In the genomic region with DNA sequence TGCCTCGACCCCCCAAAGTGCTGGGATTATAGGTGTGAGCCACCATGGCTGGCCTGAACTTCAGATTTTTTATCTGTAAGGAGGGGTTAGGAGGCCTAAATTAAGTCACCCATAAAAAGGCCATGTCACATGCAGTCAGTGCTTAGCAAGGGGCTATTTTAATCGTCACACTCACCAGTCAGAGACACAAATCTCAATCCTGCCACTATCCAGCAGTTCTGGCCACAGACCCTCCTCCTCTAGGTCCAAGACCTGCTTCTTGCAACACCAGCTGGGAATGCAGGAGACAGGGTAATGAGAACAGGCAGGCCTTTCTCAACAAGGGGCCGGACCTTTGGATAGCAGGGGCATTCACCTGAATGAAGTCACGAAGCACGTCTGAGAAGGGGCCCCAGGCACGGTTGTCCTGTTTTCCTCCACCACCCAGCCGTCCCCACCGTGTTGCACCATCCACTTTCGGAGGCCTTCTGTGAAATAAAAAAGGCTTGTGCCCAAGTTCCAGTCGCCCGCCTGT, we compare ENCODE assay signal across 1 cellular context.
TF ChIP-seq lines count a peak whose summit lies in the region.

No MANE protein-coding gene starts in this region.

TF ChIP-seq in HepG2, 621 proteins besides CTCF, POLR2A, EP300 and RAD21 (continued from another document and continues in another):
- TF ChIP-seq, protein P1, sequence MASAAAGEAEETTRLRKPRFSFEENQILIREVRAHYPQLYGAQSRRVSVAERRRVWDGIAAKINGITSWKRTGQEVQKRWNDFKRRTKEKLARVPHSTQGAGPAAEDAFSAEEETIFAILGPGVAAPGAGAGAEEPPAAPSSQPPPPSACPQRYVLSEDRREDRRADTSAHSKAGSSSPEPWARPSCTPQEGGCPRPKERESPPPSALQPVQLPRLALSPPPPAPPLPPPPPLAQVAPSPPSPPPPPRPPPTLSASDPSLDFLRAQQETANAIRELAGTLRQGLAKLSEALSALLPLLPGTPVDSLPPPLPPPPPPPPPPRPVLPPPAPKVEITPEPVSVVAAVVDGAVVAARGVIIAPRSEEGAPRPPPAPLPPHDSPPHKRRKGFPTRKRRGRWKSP (CRISPR knock-in tag; IDR thresholded peaks at IDR 0.05) = no peak
- TF ChIP-seq KDM6A (CRISPR knock-in tag; IDR thresholded peaks at IDR 0.05; ENCODE audit: low read depth) (no peak), KLF6 (CRISPR knock-in tag; IDR thresholded peaks at IDR 0.05) (0 out of 2 replicates have a peak, but pooled peaks have one; percentile 30), JUND (CRISPR knock-in tag; IDR thresholded peaks at IDR 0.05) (no peak), TEAD2 (CRISPR knock-in tag; IDR thresholded peaks at IDR 0.05) (no peak), ZNF24 (IDR thresholded peaks at IDR 0.05) (no peak), ZZZ3 (CRISPR knock-in tag; IDR thresholded peaks at IDR 0.05; ENCODE audit: borderline replicate concordance) (no peak), SKI (IDR thresholded peaks at IDR 0.05; ENCODE audit: partially characterized antibody) (peak; percentile 15), JDP2 (CRISPR knock-in tag; IDR thresholded peaks at IDR 0.05; ENCODE audit: borderline replicate concordance) (no peak), SNAPC2 (CRISPR knock-in tag; IDR thresholded peaks at IDR 0.05) (no peak), ZFAT (CRISPR knock-in tag; conservative IDR thresholded peaks at IDR 0.05) (no peak), ZNF761 (CRISPR knock-in tag; conservative IDR thresholded peaks at IDR 0.05) (0 out of 2 replicates have a peak, but pooled peaks have one; percentile 65), ATRX (CRISPR knock-in tag; IDR thresholded peaks at IDR 0.05; ENCODE audit: borderline replicate concordance) (no peak), ZSCAN22 (CRISPR knock-in tag; IDR thresholded peaks at IDR 0.05) (no peak), ZMYM4 (CRISPR knock-in tag; IDR thresholded peaks at IDR 0.05) (no peak), ZSCAN29 (CRISPR knock-in tag; conservative IDR thresholded peaks at IDR 0.05) (no peak), ZFP82 (CRISPR knock-in tag; IDR thresholded peaks at IDR 0.05; ENCODE audit: borderline replicate concordance) (no peak), RAD51 (IDR thresholded peaks at IDR 0.05; ENCODE audit: borderline replicate concordance) (no peak), MTA1 (CRISPR knock-in tag; IDR thresholded peaks at IDR 0.05; ENCODE audit: borderline replicate concordance) (no peak), SRSF4 (IDR thresholded peaks at IDR 0.05; ENCODE audit: low read depth, low read length, poor library complexity, severe bottlenecking) (no peak), HOXA9 (CRISPR knock-in tag; IDR thresholded peaks at IDR 0.05; ENCODE audit: borderline replicate concordance) (no peak), SP2 (CRISPR knock-in tag; IDR thresholded peaks at IDR 0.05) (no peak), GATAD1 (CRISPR knock-in tag; IDR thresholded peaks at IDR 0.05) (no peak), ZNF549 (CRISPR knock-in tag; IDR thresholded peaks at IDR 0.05) (no peak), NFKB2 (CRISPR knock-in tag; IDR thresholded peaks at IDR 0.05; ENCODE audit: borderline replicate concordance) (no peak; the same call in 1 of the 2 replicates), CEBPG (CRISPR knock-in tag; IDR thresholded peaks at IDR 0.05) (peak; percentile 77), HOXA7 (CRISPR knock-in tag; IDR thresholded peaks at IDR 0.05) (no peak), ZBTB20 (CRISPR knock-in tag; IDR thresholded peaks at IDR 0.05; ENCODE audit: borderline replicate concordance, low read depth) (no peak), CENPX (CRISPR knock-in tag; IDR thresholded peaks at IDR 0.05) (no peak), DMAP1 (CRISPR knock-in tag; IDR thresholded peaks at IDR 0.05) (no peak), NAIF1 (CRISPR knock-in tag; IDR thresholded peaks at IDR 0.05; ENCODE audit: borderline replicate concordance) (no peak), ZNF530 (CRISPR knock-in tag; IDR thresholded peaks at IDR 0.05; ENCODE audit: low read depth) (no peak), GLI4 (CRISPR knock-in tag; IDR thresholded peaks at IDR 0.05; ENCODE audit: borderline replicate concordance) (no peak), ZNF775 (CRISPR knock-in tag; IDR thresholded peaks at IDR 0.05; ENCODE audit: borderline replicate concordance) (0 out of 2 replicates have a peak, but pooled peaks have one; percentile 49), ZNF605 (CRISPR knock-in tag; IDR thresholded peaks at IDR 0.05) (0 out of 2 replicates have a peak, but pooled peaks have one; percentile 11), AGO2 (optimal IDR thresholded peaks at IDR 0.05; ENCODE audit: low read depth, low read length) (no peak)
- TF ChIP-seq, protein P2, sequence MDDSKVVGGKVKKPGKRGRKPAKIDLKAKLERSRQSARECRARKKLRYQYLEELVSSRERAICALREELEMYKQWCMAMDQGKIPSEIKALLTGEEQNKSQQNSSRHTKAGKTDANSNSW (CRISPR knock-in tag; IDR thresholded peaks at IDR 0.05; ENCODE audit: borderline replicate concordance) = no peak
- TF ChIP-seq, protein P3, sequence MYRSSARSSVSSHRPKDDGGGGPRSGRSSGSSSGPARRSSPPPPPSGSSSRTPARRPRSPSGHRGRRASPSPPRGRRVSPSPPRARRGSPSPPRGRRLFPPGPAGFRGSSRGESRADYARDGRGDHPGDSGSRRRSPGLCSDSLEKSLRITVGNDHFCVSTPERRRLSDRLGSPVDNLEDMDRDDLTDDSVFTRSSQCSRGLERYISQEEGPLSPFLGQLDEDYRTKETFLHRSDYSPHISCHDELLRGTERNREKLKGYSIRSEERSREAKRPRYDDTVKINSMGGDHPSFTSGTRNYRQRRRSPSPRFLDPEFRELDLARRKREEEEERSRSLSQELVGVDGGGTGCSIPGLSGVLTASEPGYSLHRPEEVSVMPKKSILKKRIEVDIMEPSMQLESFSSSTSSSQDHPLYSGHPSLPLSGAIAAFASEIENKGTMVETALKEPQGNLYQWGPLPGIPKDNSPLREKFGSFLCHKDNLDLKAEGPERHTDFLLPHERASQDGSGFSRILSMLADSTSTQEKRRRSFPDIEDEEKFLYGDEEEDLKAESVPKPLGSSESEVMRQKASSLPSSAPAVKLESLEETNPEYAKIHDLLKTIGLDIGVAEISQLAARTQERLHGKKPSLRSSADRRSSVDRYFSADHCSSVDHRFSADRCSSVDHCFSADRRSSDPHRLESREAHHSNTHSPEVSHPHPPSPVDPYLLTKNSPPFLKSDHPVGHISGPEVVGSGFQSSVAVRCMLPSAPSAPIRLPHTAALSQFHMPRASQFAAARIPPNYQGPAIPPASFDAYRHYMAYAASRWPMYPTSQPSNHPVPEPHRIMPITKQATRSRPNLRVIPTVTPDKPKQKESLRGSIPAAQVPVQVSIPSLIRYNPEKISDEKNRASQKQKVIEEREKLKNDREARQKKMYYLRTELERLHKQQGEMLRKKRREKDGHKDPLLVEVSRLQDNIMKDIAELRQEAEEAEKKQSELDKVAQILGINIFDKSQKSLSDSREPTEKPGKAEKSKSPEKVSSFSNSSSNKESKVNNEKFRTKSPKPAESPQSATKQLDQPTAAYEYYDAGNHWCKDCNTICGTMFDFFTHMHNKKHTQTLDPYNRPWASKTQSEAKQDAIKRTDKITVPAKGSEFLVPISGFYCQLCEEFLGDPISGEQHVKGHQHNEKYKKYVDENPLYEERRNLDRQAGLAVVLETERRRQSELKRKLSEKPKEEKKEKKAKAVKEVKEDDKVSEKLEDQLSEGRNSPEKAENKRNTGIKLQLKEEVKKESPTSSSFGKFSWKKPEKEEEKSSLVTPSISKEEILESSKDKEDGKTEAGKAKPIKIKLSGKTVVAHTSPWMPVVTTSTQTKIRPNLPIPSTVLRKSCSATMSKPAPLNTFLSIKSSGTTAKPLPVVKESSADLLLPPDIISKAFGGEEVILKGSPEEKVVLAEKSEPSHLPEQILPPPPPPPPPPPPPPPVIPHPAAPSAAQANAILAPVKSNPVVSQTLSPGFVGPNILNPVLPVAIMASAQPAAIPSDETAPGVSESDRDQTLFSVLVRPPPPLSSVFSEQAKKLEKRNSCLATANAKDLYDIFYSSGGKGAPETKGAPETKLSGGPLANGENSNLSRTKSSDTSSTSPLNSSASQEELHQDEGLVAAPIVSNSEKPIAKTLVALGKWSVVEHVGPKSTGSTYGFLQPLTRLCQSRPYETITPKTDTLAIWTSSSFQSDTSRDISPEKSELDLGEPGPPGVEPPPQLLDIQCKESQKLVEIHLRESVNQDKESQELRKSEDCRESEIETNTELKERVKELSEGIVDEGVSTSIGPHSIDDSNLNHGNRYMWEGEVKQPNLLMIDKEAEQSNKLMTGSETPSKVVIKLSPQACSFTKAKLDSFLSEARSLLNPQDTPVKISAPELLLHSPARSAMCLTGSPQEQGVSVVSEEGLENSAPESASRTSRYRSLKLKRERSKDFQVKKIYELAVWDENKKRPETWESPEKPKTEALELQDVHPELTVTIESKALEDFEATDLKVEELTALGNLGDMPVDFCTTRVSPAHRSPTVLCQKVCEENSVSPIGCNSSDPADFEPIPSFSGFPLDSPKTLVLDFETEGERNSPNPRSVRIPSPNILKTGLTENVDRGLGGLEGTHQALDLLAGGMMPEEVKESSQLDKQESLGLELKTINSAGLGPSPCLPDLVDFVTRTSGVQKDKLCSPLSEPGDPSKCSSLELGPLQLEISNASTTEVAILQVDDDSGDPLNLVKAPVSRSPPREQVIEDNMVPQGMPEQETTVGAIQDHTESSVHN (CRISPR knock-in tag; IDR thresholded peaks at IDR 0.05) = no peak
- TF ChIP-seq, protein P4, sequence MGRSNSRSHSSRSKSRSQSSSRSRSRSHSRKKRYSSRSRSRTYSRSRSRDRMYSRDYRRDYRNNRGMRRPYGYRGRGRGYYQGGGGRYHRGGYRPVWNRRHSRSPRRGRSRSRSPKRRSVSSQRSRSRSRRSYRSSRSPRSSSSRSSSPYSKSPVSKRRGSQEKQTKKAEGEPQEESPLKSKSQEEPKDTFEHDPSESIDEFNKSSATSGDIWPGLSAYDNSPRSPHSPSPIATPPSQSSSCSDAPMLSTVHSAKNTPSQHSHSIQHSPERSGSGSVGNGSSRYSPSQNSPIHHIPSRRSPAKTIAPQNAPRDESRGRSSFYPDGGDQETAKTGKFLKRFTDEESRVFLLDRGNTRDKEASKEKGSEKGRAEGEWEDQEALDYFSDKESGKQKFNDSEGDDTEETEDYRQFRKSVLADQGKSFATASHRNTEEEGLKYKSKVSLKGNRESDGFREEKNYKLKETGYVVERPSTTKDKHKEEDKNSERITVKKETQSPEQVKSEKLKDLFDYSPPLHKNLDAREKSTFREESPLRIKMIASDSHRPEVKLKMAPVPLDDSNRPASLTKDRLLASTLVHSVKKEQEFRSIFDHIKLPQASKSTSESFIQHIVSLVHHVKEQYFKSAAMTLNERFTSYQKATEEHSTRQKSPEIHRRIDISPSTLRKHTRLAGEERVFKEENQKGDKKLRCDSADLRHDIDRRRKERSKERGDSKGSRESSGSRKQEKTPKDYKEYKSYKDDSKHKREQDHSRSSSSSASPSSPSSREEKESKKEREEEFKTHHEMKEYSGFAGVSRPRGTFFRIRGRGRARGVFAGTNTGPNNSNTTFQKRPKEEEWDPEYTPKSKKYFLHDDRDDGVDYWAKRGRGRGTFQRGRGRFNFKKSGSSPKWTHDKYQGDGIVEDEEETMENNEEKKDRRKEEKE (IDR thresholded peaks at IDR 0.05) = no peak
- TF ChIP-seq, protein P5, sequence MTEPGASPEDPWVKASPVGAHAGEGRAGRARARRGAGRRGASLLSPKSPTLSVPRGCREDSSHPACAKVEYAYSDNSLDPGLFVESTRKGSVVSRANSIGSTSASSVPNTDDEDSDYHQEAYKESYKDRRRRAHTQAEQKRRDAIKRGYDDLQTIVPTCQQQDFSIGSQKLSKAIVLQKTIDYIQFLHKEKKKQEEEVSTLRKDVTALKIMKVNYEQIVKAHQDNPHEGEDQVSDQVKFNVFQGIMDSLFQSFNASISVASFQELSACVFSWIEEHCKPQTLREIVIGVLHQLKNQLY (CRISPR knock-in tag; IDR thresholded peaks at IDR 0.05) = no peak
- TF ChIP-seq, protein P6, sequence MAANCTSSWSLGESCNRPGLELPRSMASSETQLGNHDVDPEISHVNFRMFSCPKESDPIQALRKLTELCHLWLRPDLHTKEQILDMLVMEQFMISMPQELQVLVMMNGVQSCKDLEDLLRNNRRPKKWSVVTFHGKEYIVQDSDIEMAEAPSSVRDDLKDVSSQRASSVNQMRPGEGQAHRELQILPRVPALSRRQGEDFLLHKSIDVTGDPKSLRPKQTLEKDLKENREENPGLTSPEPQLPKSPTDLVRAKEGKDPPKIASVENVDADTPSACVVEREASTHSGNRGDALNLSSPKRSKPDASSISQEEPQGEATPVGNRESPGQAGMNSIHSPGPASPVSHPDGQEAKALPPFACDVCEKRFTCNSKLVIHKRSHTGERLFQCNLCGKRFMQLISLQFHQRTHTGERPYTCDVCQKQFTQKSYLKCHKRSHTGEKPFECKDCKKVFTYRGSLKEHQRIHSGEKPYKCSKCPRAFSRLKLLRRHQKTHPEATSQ (CRISPR knock-in tag; IDR thresholded peaks at IDR 0.05; ENCODE audit: borderline replicate concordance) = no peak
- TF ChIP-seq, protein P7, sequence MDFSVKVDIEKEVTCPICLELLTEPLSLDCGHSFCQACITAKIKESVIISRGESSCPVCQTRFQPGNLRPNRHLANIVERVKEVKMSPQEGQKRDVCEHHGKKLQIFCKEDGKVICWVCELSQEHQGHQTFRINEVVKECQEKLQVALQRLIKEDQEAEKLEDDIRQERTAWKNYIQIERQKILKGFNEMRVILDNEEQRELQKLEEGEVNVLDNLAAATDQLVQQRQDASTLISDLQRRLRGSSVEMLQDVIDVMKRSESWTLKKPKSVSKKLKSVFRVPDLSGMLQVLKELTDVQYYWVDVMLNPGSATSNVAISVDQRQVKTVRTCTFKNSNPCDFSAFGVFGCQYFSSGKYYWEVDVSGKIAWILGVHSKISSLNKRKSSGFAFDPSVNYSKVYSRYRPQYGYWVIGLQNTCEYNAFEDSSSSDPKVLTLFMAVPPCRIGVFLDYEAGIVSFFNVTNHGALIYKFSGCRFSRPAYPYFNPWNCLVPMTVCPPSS (IDR thresholded peaks at IDR 0.05) = no peak
